Comparison of ENCODE assay signal across 14 cellular contexts in genomic region chr2:19336781-19337180, GRCh38. TPM values are rescaled to one million over a fixed set of nuclear protein-coding genes. Genes with fewer than 3 reads are reported as not detected.
"Had no signal": no experiment of that assay in that cellular context is flagged by ENCODE, and none has a peak within 500 bp of the region (broad histone marks: within the 10 kb centered on the region; RNA-seq: fewer than 3 reads in every experiment).

No MANE protein-coding gene starts in this region.

- H3K27ac ChIP-seq: adrenal gland, right lobe of liver, SK-N-MC, thyroid gland had no signal

- H3K36me3 ChIP-seq: adrenal gland, right lobe of liver, thyroid gland had no signal

- ATAC-seq: activated naive CD4-positive, alpha-beta T cell treated with anti-CD3 and anti-CD28 coated beads, Interleukin-2, amount 50 U/mL, for 72 hours; right lobe of liver had no signal

- H3K4me3 ChIP-seq: adrenal gland, right lobe of liver, SK-N-MC, smooth muscle cell, thyroid gland had no signal

- H3K4me1 ChIP-seq: adrenal gland, right lobe of liver, thyroid gland had no signal

- DNase-seq: activated CD4-positive, alpha-beta T cell treated with anti-CD3 and anti-CD28 coated beads, Interleukin-2, amount 50 U/mL, for 4 hours; activated gamma-delta T cell treated with Interleukin-2 at 50 U/mL for 16 hours; adrenal gland; glutamatergic neuron; nephron progenitor cell; occipital lobe; right lobe of liver; stimulated activated CD4-positive, alpha-beta T cell treated with anti-CD3 and anti-CD28 coated beads, Interleukin-4, amount 100 ng/mL, for 1 hour; thyroid gland had no signal

- H3K27me3 ChIP-seq: adrenal gland, right lobe of liver, thyroid gland had no signal

- H3K4me2 ChIP-seq: smooth muscle cell had no signal

- H3K9me3 ChIP-seq: adrenal gland, right lobe of liver, thyroid gland had no signal

- FAIRE-seq: TTC549 had no signal

RNA-seq across cellular contexts. Expression of gene OSR1, which starts 21.6 kb away (rescaled TPM):
- total RNA-seq: activated CD8-positive, alpha-beta memory T cell treated with anti-CD3 and anti-CD28 coated beads for 36 hours; activated naive CD4-positive, alpha-beta T cell treated with anti-CD3 and anti-CD28 coated beads, Interleukin-2, amount 50 U/mL, for 72 hours had no signal
